Comparison of ENCODE assay signal across 18 cellular contexts in the genomic region with DNA sequence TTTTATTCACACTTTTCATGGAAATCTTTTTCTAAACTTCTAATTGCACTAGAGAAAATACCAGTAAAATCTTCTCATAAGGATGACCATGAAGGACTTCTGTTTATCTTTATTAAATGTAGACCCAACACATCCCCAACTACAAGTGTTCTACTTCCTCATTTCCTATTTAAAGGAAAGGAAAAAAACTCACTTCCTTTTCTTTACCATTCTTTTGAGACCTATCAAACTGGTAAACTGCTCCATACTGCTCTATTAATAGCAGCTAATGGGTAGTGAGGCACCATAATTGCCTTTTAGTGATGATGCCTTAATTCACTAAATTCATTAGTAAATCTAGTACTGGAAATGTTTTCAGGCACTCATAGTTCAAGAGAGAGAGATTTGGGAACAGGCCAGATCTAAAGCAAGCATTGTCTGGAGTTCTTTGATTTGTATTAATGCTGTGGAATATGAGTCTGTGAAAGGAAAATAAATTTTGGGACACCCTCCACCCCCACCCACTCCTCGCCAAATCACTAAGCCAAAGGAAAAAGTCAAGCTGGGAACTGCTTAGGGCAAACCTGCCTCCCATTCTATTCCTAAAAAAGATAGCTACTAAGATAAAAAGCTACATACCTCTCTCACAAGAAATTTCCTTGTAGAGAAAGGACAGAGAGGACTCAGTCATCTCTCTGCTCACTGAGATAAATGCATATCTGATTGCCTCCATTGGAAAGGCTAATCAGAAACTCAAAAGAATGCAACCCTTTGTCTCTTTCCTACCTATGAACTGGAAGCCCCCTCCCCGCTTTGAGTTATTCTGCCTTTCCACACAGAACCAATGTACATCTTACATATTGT. TPM values are rescaled to one million over a fixed set of nuclear protein-coding genes. Genes with fewer than 3 reads are reported as not detected.
DNase-seq lines count a peak whose midpoint lies in the region; ATAC-seq and TF ChIP-seq lines count a peak whose summit lies in the region.
"Had no signal": no experiment of that assay in that cellular context is flagged by ENCODE, and none has a peak within 500 bp of the region (broad histone marks: within the 10 kb centered on the region; RNA-seq: fewer than 3 reads in every experiment).

No MANE protein-coding gene starts in this region.

- no peaks in the 10 kb centered on the region for H3K4me1 ChIP-seq in right cardiac atrium (ENCODE audit: control insufficient read depth, insufficient read depth, low read length)
- H3K4me1 ChIP-seq in PC-3 (ENCODE audit: insufficient read depth, low read length) = peaks cover 28% of the 10 kb centered on the region
- no peaks in the 10 kb centered on the region for H3K4me1 ChIP-seq in vagina

- POLR2A ChIA-PET in PC-3 (lab: Charles Lee; ENCODE audit: unreplicated experiment) = interaction anchor here (0.5 kb wide), 1 partner anchor 43 kb away, joined by 4 read pairs; no protein-coding TSS in a partner anchor

- H3K4me3 ChIP-seq in right cardiac atrium (ENCODE audit: low read length) (no peak overlapping the region), PC-3 (ENCODE audit: low read length) (no peak overlapping the region), fibroblast of the aortic adventitia (ENCODE audit: low read depth, low read length) (no peak overlapping the region), vagina (no peak overlapping the region)
- H3K4me3 ChIP-seq: heart right ventricle had no signal

- H3K9me3 Mint-ChIP-seq in natural killer cell treated with Interleukin-12 subunit alpha and Interleukin-12 subunit beta and Interleukin-15 and Interleukin-18, amount 100 ng/mL, for 72 hours = no peaks in the 10 kb centered on the region
- H3K9me3 Mint-ChIP-seq: activated B cell treated with CpG ODN at 0.5 μM for 24 hours; activated T-cell treated with anti-CD3 and anti-CD28 coated beads, Interleukin-2, amount 50 U/mL, for 72 hours; CD8-positive, alpha-beta memory T cell; T-cell had no signal

- H3K36me3 Mint-ChIP-seq in natural killer cell treated with Interleukin-12 subunit alpha and Interleukin-12 subunit beta and Interleukin-15 and Interleukin-18, amount 100 ng/mL, for 72 hours = no peaks in the 10 kb centered on the region
- H3K36me3 Mint-ChIP-seq: T-cell had no signal

- no peaks in the 10 kb centered on the region for H3F3A ChIP-seq in PC-3 (ENCODE audit: low read length, unreplicated experiment)

- no peaks in the 10 kb centered on the region for H3K4me1 Mint-ChIP-seq in natural killer cell treated with Interleukin-12 subunit alpha and Interleukin-12 subunit beta and Interleukin-15 and Interleukin-18, amount 100 ng/mL, for 72 hours (ENCODE audit: low read depth in 2 of 2)
- H3K4me1 Mint-ChIP-seq: activated B cell treated with CpG ODN at 0.5 μM for 24 hours; CD8-positive, alpha-beta memory T cell; T-cell had no signal

- H3K27me3 Mint-ChIP-seq in natural killer cell treated with Interleukin-12 subunit alpha and Interleukin-12 subunit beta and Interleukin-15 and Interleukin-18, amount 100 ng/mL, for 72 hours = peaks cover 0 to 6% of the 10 kb centered on the region in 2 donors

- intact Hi-C loops in right cardiac atrium (cut with DNase I) (no loop called here), cardiac septum (cut with DNase I) (loop anchor here (10.0 kb wide), 1 partner anchor 954 kb away; no protein-coding TSS in a partner anchor), PC-3 (cut with micrococcal nuclease) (no loop called here), vagina (cut with DNase I) (no loop called here)

- ATAC-seq in right cardiac atrium (peak; percentile 14 to 64), PC-3 (no peak)
- ATAC-seq in natural killer cell treated with Interleukin-12 subunit alpha and Interleukin-12 subunit beta and Interleukin-15 and Interleukin-18, amount 100 ng/mL, for 72 hours = no peak
- ATAC-seq: activated T-cell treated with anti-CD3 and anti-CD28 coated beads, Interleukin-2, amount 50 U/mL, for 72 hours; T-cell had no signal

- 78% methylated on average over 2 of the region's 2 CpGs for WGBS in right cardiac atrium

- no TSS peak for BruUV-seq in PC-3 (replicated peaks; lab: Mats Ljungman, UMichigan)

- DNase-seq in right cardiac atrium (no peak), cardiac septum (ENCODE audit: low spot score) (no peak), PC-3 (no peak), fibroblast of the aortic adventitia (ENCODE audit: low read depth) (peak; percentile 54), GM19238 (ENCODE audit: insufficient read length, low spot score) (no peak), 8988T (no peak), vagina (ENCODE audit: extremely low spot score in 2 of 2) (no peak)
- no peak for DNase-seq in natural killer cell treated with Interleukin-12 subunit alpha and Interleukin-12 subunit beta and Interleukin-15 and Interleukin-18, amount 100 ng/mL, for 72 hours (ENCODE audit: low spot score)
- DNase-seq: activated B cell treated with CpG ODN at 0.5 μM for 24 hours; activated T-cell treated with anti-CD3 and anti-CD28 coated beads, Interleukin-2, amount 50 U/mL, for 72 hours; caudate nucleus; CD8-positive, alpha-beta memory T cell; NCI-H2029; NCI-H524; stimulated activated CD4-positive, alpha-beta T cell treated with anti-CD3 and anti-CD28 coated beads, Interleukin-15, amount 100 ng/mL, for 24 hours; stimulated activated naive CD4-positive, alpha-beta T cell; T-cell had no signal

- no peaks in the 10 kb centered on the region for H4K20me1 ChIP-seq in PC-3 (ENCODE audit: low read length)

- no peak overlapping the region for H3K27ac Mint-ChIP-seq in natural killer cell treated with Interleukin-12 subunit alpha and Interleukin-12 subunit beta and Interleukin-15 and Interleukin-18, amount 100 ng/mL, for 72 hours
- H3K27ac Mint-ChIP-seq: activated B cell treated with CpG ODN at 0.5 μM for 24 hours; activated T-cell treated with anti-CD3 and anti-CD28 coated beads, Interleukin-2, amount 50 U/mL, for 72 hours; T-cell had no signal

- no peaks in the 10 kb centered on the region for H3K27me3 ChIP-seq in right cardiac atrium (ENCODE audit: control insufficient read depth, insufficient read depth)
- no peaks in the 10 kb centered on the region for H3K27me3 ChIP-seq in PC-3 (ENCODE audit: low read length)
- no peaks in the 10 kb centered on the region for H3K27me3 ChIP-seq in vagina
- H3K27me3 ChIP-seq: heart right ventricle had no signal

- peak overlapping the region; percentile 61 for H3K4me2 ChIP-seq in PC-3 (ENCODE audit: low read length)

- TF ChIP-seq CTCF in PC-3 (conservative IDR thresholded peaks at IDR 0.05; ENCODE audit: low read depth, low read length) = no peak
- no peak for TF ChIP-seq CTCF in fibroblast of the aortic adventitia (IDR thresholded peaks at IDR 0.05; ENCODE audit: insufficient read depth, low read length)
- no peak for TF ChIP-seq CTCF in vagina (IDR thresholded peaks at IDR 0.05)

- no peaks in the 10 kb centered on the region for H3K36me3 ChIP-seq in PC-3 (ENCODE audit: low read depth, low read length)
- no peaks in the 10 kb centered on the region for H3K36me3 ChIP-seq in vagina
- H3K36me3 ChIP-seq: heart right ventricle had no signal

- H3K9me3 ChIP-seq in right cardiac atrium (ENCODE audit: control insufficient read depth, low read length) (no peaks in the 10 kb centered on the region), PC-3 (ENCODE audit: low read length) (no peaks in the 10 kb centered on the region), vagina (no peaks in the 10 kb centered on the region)
- H3K9me3 ChIP-seq: heart right ventricle had no signal

- CTCF ChIA-PET in PC-3 (lab: Charles Lee) = interaction anchor here (0.6 kb wide), 1 partner anchor 162 kb away, joined by 7 read pairs; no protein-coding TSS in a partner anchor

- no peak for TF ChIP-seq POLR2A in vagina (IDR thresholded peaks at IDR 0.05)

- H3K4me3 Mint-ChIP-seq in natural killer cell treated with Interleukin-12 subunit alpha and Interleukin-12 subunit beta and Interleukin-15 and Interleukin-18, amount 100 ng/mL, for 72 hours = no peak overlapping the region
- H3K4me3 Mint-ChIP-seq: activated B cell treated with CpG ODN at 0.5 μM for 24 hours; activated T-cell treated with anti-CD3 and anti-CD28 coated beads, Interleukin-2, amount 50 U/mL, for 72 hours; CD8-positive, alpha-beta memory T cell; T-cell had no signal

- H3K9ac ChIP-seq in PC-3 (ENCODE audit: low read length) = no peak overlapping the region; the same call in 1 of the 2 replicates

- H2AFZ ChIP-seq in PC-3 (ENCODE audit: low read length) = no peak overlapping the region

- no peaks in the 10 kb centered on the region for H3K9me2 ChIP-seq in PC-3 (replicated peaks; ENCODE audit: low read length)

- no peak overlapping the region for H3K27ac ChIP-seq in right cardiac atrium (ENCODE audit: low read length)
- H3K27ac ChIP-seq in PC-3 (ENCODE audit: low read length) = peak overlapping the region; percentile 69
- H3K27ac ChIP-seq in vagina = no peak overlapping the region

- no peaks in the 10 kb centered on the region for H3K79me2 ChIP-seq in PC-3 (ENCODE audit: low read length)

RNA-seq across cellular contexts. Expression of gene IBTK, which starts 13.6 kb away (rescaled TPM):
- 10 to 100 TPM; 24.2 to 39.1 (median 27.0) TPM for total RNA-seq in right cardiac atrium
- 16.9 TPM for polyA plus RNA-seq in right cardiac atrium
- total RNA-seq in cardiac septum = 36.5 TPM
- total RNA-seq in PC-3 (2014; rRNA removed) = 17.2 and 20.0 TPM in 2 replicates
- 63.3 and 69.3 TPM in 2 replicates for total RNA-seq in fibroblast of the aortic adventitia (ENCODE audit: low replicate concordance)
- 10 to 100 TPM; 34.3 to 37.1 TPM for total RNA-seq in natural killer cell treated with Interleukin-12 subunit alpha and Interleukin-12 subunit beta and Interleukin-15 and Interleukin-18, amount 100 ng/mL, for 72 hours
- 15.5 TPM for total RNA-seq in vagina

Comparison
In these comparisons a context has a peak if more than half of its experiments do, and no peak if none do; other contexts are left out.
1. ATAC-seq: peak in right cardiac atrium (2 of 2); none in PC-3 (single experiment) and natural killer cell treated with Interleukin-12 subunit alpha and Interleukin-12 subunit beta and Interleukin-15 and Interleukin-18, amount 100 ng/mL, for 72 hours (0 of 2).